In genomic region chr17:29389994-29390855, GRCh38 we compare ENCODE assay signal across 8 cellular contexts. TPM values are rescaled to one million over a fixed set of nuclear protein-coding genes. Genes with fewer than 3 reads are reported as not detected.
A peak's percentile ranks its signal among the peaks of the same experiment; 100 is the strongest.
DNase-seq lines count a peak whose midpoint lies in the region; ATAC-seq and TF ChIP-seq lines count a peak whose summit lies in the region.

Gene TAOK1, plus strand, starts transcription at chr17:29390363. Its CDS starts 61,186 bp downstream, at chr17:29451549.

- H2BK5ac ChIP-seq in trophoblast cell (ENCODE audit: low read depth, low read length, poor library complexity) = peak within 1 kb of the TSS; percentile 97

- H3K4me2 ChIP-seq in trophoblast cell (ENCODE audit: low read length) = peak within 1 kb of the TSS; percentile 96

- peak within 1 kb of the TSS; percentile 99 for H4K8ac ChIP-seq in trophoblast cell (ENCODE audit: low read depth, low read length)

- H3K79me1 ChIP-seq in trophoblast cell (ENCODE audit: low read length) = peaks cover 9% of the 10 kb centered on the region

- H3K9me3 ChIP-seq in adrenal gland (replicated peaks in 1 of 3) = no peaks in the 10 kb centered on the region
- no peaks in the 10 kb centered on the region for H3K9me3 ChIP-seq in trophoblast cell (ENCODE audit: insufficient read depth, low read depth, low read length)
- no peaks in the 10 kb centered on the region for H3K9me3 ChIP-seq in tibial nerve

- TF ChIP-seq POLR2A in adrenal gland (IDR thresholded peaks at IDR 0.05) (peak; percentile 89 to 93), tibial nerve (IDR thresholded peaks at IDR 0.05) (peak; percentile 95 to 97)

- H3K4me3 ChIP-seq in GM12875 (ENCODE audit: low read depth, low read length) (peak within 1 kb of the TSS; percentile 99), adrenal gland (peak within 1 kb of the TSS; percentile 37 to 92 (median 70)), trophoblast cell (ENCODE audit: low read depth, low read length) (peak within 1 kb of the TSS; percentile 88), tibial nerve (peak within 1 kb of the TSS; percentile 84 to 99 (median 93))

- H2BK12ac ChIP-seq in trophoblast cell (ENCODE audit: low read length) = no peak within 1 kb of the TSS

- H2AK5ac ChIP-seq in trophoblast cell (ENCODE audit: low read length) = peak within 1 kb of the TSS; percentile 94

- no peaks in the 10 kb centered on the region for H3K36me3 ChIP-seq in adrenal gland (replicated peaks in 1 of 2)
- no peaks in the 10 kb centered on the region for H3K36me3 ChIP-seq in trophoblast cell (ENCODE audit: control insufficient read depth in 1 of 2, insufficient read depth in 2 of 2, low read length in 2 of 2)
- H3K36me3 ChIP-seq in tibial nerve = no peaks in the 10 kb centered on the region

- peak within 1 kb of the TSS; percentile 99 for H2BK120ac ChIP-seq in trophoblast cell (ENCODE audit: insufficient read depth, low read length, poor library complexity)

- H4K12ac ChIP-seq in trophoblast cell (ENCODE audit: low read depth, low read length) = peak within 1 kb of the TSS; percentile 99

- peak within 1 kb of the TSS; percentile 81 for H3K14ac ChIP-seq in trophoblast cell (ENCODE audit: low read length)

- 0 to 1% (median 1%) methylated on average over 4 to 87 of the region's 88 CpGs for WGBS in adrenal gland, 4 donors
- WGBS in trophoblast cell (ENCODE audit: extremely low coverage, insufficient coverage, insufficient read length) = no CpG with 5 or more reads among the region's 88 CpGs
- 1% methylated on average over 34 to 48 of the region's 88 CpGs for WGBS in tibial nerve, 2 donors

- peak; percentile 34 to 93 for TF ChIP-seq EP300 in tibial nerve (IDR thresholded peaks at IDR 0.05)

- peak within 1 kb of the TSS; percentile 96 for H4K91ac ChIP-seq in trophoblast cell (ENCODE audit: low read depth, low read length)

- H3K79me2 ChIP-seq in trophoblast cell (ENCODE audit: control insufficient read depth, insufficient read depth, low read length, poor library complexity) = peaks cover 20% of the 10 kb centered on the region

- DNase-seq in NCI-H1694 (lab: John Stamatoyannopoulos, UW) = peak; percentile 91
- DNase-seq in adrenal gland = peak; percentile 99 to 100 (median 99)
- peak; percentile 100 for DNase-seq in cardiac septum (ENCODE audit: low spot score)
- DNase-seq in trophoblast cell = peak; percentile 98 to 100
- DNase-seq in tibial nerve (ENCODE audit: low spot score in 2 of 2) = peak; percentile 99

- H3K27ac ChIP-seq in adrenal gland = peak within 1 kb of the TSS; percentile 83 to 97 (median 93)
- H3K27ac ChIP-seq in trophoblast cell (ENCODE audit: low read depth, low read length) = peak within 1 kb of the TSS; percentile 88
- H3K27ac ChIP-seq in tibial nerve = peak within 1 kb of the TSS; percentile 94 to 100 (median 97)

- no peak within 1 kb of the TSS for H3K23ac ChIP-seq in trophoblast cell (ENCODE audit: low read length)

- ATAC-seq in HG02840 (IDR thresholded peaks at IDR 0.05; ENCODE audit: low FRiP score, unreplicated experiment) = peak; percentile 70

- H3K18ac ChIP-seq in trophoblast cell (ENCODE audit: low read length) = peak within 1 kb of the TSS; percentile 100

- TF ChIP-seq CTCF in GM12875 (IDR thresholded peaks at IDR 0.05; ENCODE audit: borderline replicate concordance, insufficient read depth, low read depth, low read length) (no peak), adrenal gland (IDR thresholded peaks at IDR 0.05) (peak in 1 of 6 experiments; percentile 10), tibial nerve (IDR thresholded peaks at IDR 0.05) (peak in 2 of 5 experiments; percentile 27 to 44)

- H3K4me1 ChIP-seq in adrenal gland (replicated peaks in 1 of 2) = peaks cover 18 to 31% of the 10 kb centered on the region in 2 donors
- H3K4me1 ChIP-seq in trophoblast cell (ENCODE audit: control insufficient read depth in 1 of 2, insufficient read depth in 2 of 2, low read length in 2 of 2) = no peaks in the 10 kb centered on the region
- peaks cover 0 to 42% (median 27%) of the 10 kb centered on the region in 4 donors for H3K4me1 ChIP-seq in tibial nerve

- peak within 1 kb of the TSS; percentile 98 for H3K4ac ChIP-seq in trophoblast cell (ENCODE audit: low read depth, low read length)

- intact Hi-C loops in T-helper 1 cell treated with Interleukin-12 subunit alpha and Interleukin-12 subunit beta and Interleukin-4 antibody, amounts not matched to agents 30 ng/mL and 1 ng/mL, for 36 hours (cut with micrococcal nuclease) = loop anchor here (1.0 to 10.0 kb wide), 8 partner anchors 52 to 539 kb away; partner anchors contain the start of genes PHF12 and TP53I13
- intact Hi-C loops in adrenal gland (cut with DNase I) = no loop called here
- intact Hi-C loops in cardiac septum (cut with DNase I) = loop anchor here (10.0 kb wide), 1 partner anchor 175 kb away; the partner anchor contains the start of genes ABHD15 and TP53I13

- H2AFZ ChIP-seq in trophoblast cell (ENCODE audit: insufficient read depth, low read length, poor library complexity) = peak within 1 kb of the TSS; percentile 93

- H3K27me3 ChIP-seq in adrenal gland (no peaks in the 10 kb centered on the region), trophoblast cell (ENCODE audit: insufficient read depth, low read length) (no peaks in the 10 kb centered on the region), tibial nerve (no peaks in the 10 kb centered on the region)

- peak within 1 kb of the TSS; percentile 99 for H3K9ac ChIP-seq in trophoblast cell (ENCODE audit: low read length)

RNA-seq across cellular contexts. Expression of gene TAOK1, which starts in this region (rescaled TPM):
- 60.2 and 63.6 TPM in 2 replicates for total RNA-seq in T-helper 1 cell treated with Interleukin-12 subunit alpha and Interleukin-12 subunit beta and Interleukin-4 antibody, amounts not matched to agents 30 ng/mL and 1 ng/mL, for 36 hours
- total RNA-seq in adrenal gland (10 to 100 TPM; 31.5 to 66.3 (median 57.5) TPM), cardiac septum (64.8 TPM), tibial nerve (10 to 100 TPM; 63.0 to 86.1 (median 73.7) TPM)
- polyA plus RNA-seq in adrenal gland = 10 to 100 TPM in 1 of 3 donors, 1 to 10 TPM in 2; 6.4 to 25.9 (median 9.7) TPM
- 24.7 and 29.0 TPM in 2 replicates for polyA plus RNA-seq in trophoblast cell (2013)

Comparison
In these comparisons a context has a peak if more than half of its experiments do, and no peak if none do; other contexts are left out.
1. Peak in every context shown above with its lines: DNase-seq, ATAC-seq, H3K4me3 ChIP-seq and H3K27ac ChIP-seq.
2. intact Hi-C loops: an anchor here in T-helper 1 cell treated with Interleukin-12 subunit alpha and Interleukin-12 subunit beta and Interleukin-4 antibody, amounts not matched to agents 30 ng/mL and 1 ng/mL, for 36 hours (1.0 to 10.0 kb wide) and cardiac septum (10.0 kb wide); none called in adrenal gland.